In the genomic region with DNA sequence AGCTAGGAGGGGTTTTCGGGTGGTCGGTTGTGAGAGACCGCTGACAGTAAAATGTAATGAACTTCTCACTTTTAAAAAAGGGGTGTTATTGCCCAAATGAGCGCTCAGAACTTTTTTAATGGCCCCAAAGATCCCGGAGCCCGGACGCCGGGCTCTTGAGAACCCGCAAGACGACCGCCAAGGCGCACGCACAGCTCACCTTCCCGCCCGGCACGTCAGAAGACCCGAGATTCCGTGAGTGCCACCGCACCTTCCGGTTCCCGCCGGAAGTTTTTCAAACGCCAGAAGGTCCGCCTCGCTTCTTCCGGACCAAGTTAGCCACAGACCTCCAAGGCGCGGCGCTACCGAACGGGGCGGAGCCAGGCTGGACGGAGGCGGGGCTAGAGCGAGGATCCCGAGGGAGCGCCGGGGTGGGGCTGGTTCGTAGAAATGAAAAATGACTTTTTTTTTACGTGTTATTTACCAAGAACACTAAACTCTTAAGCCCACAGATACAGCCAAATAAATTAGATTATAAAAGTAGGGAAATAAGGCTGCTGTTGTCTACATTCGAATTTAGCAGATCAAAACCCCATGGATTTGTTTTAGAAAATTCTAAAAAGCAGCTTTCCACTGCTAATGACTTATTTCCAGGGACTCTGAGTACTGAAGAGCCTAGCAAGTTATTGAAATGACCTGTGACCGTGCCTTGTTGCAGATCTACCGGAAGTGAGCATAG, we compare ENCODE assay signal across 8 cellular contexts. TPM values are rescaled to one million over a fixed set of nuclear protein-coding genes. Genes with fewer than 3 reads are reported as not detected.
DNase-seq lines count a peak whose midpoint lies in the region; ATAC-seq and TF ChIP-seq lines count a peak whose summit lies in the region.

A gene with protein sequence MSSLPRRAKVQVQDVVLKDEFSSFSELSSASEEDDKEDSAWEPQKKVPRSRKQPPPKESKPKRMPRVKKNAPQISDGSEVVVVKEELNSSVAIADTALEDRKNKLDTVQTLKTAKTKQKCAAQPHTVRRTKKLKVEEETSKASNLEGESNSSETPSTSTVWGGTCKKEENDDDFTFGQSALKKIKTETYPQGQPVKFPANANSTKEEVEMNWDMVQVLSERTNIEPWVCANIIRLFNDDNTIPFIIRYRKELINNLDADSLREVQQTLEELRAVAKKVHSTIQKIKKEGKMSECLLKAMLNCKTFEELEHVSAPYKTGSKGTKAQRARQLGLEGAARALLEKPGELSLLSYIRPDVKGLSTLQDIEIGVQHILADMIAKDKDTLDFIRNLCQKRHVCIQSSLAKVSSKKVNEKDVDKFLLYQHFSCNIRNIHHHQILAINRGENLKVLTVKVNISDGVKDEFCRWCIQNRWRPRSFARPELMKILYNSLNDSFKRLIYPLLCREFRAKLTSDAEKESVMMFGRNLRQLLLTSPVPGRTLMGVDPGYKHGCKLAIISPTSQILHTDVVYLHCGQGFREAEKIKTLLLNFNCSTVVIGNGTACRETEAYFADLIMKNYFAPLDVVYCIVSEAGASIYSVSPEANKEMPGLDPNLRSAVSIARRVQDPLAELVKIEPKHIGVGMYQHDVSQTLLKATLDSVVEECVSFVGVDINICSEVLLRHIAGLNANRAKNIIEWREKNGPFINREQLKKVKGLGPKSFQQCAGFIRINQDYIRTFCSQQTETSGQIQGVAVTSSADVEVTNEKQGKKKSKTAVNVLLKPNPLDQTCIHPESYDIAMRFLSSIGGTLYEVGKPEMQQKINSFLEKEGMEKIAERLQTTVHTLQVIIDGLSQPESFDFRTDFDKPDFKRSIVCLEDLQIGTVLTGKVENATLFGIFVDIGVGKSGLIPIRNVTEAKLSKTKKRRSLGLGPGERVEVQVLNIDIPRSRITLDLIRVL (minus strand): TSS at position 248 of the 718 bp plus-strand sequence. CDS start 5,826 bp downstream, outside the sequence.

- H3K9me3 ChIP-seq in mucosa of stomach (ENCODE audit: control insufficient read depth, low read length): no peaks in the 10 kb centered on the region

- H3K27me3 Mint-ChIP-seq in activated T-cell treated with anti-CD3 and anti-CD28 coated beads, Interleukin-2, amount 50 U/mL, for 24 hours: no peaks in the 10 kb centered on the region

- no peaks in the 10 kb centered on the region for H3K9me3 Mint-ChIP-seq in activated T-cell treated with anti-CD3 and anti-CD28 coated beads, Interleukin-2, amount 50 U/mL, for 24 hours

- H3K36me3 Mint-ChIP-seq in activated T-cell treated with anti-CD3 and anti-CD28 coated beads, Interleukin-2, amount 50 U/mL, for 24 hours (ENCODE audit: low read depth): peaks cover 8% of the 10 kb centered on the region

- peak within 1 kb of the TSS; percentile 98 for H3K27ac Mint-ChIP-seq in activated T-cell treated with anti-CD3 and anti-CD28 coated beads, Interleukin-2, amount 50 U/mL, for 24 hours

- ATAC-seq in GM21717 (IDR thresholded peaks at IDR 0.05; ENCODE audit: unreplicated experiment): peak; percentile 90

- DNase-seq in DMS153 treated with DMSO at 0.1 percent for 48 hours (lab: John Stamatoyannopoulos, UW; ENCODE audit: unreplicated experiment) (peak; percentile 79), KBM-7 (peak; percentile 95), erythroblast (lab: John Stamatoyannopoulos, UW) (peak; percentile 93 to 94)
- peak; percentile 96 for DNase-seq in activated T-cell treated with anti-CD3 and anti-CD28 coated beads, Interleukin-2, amount 50 U/mL, for 24 hours
- peak; percentile 64 to 82 for DNase-seq in stimulated activated CD8-positive, alpha-beta memory T cell treated with anti-CD3 and anti-CD28 coated beads, Interleukin-7, amount 100 ng/mL, for 1 hour (ENCODE audit: low read depth in 2 of 2)

- peak within 1 kb of the TSS; percentile 82 for H3K9ac ChIP-seq in mucosa of stomach (ENCODE audit: low read length)

- H3K36me3 ChIP-seq in mucosa of stomach (ENCODE audit: control insufficient read depth, insufficient read depth, low read length): no peaks in the 10 kb centered on the region

- H3K4me3 ChIP-seq in mucosa of stomach (ENCODE audit: low read length): peak within 1 kb of the TSS; percentile 39

- peak; percentile 82 for TF ChIP-seq POLR2A in erythroblast (IDR thresholded peaks at IDR 0.05; ENCODE audit: low read length)

- in situ Hi-C loops in KBM-7 (cut with MboI; ENCODE audit: low pct_unique_long_range_greater_than_20kb, low sequenced_read_pairs): no loop called here

- peaks cover 31% of the 10 kb centered on the region for H3K4me1 Mint-ChIP-seq in activated T-cell treated with anti-CD3 and anti-CD28 coated beads, Interleukin-2, amount 50 U/mL, for 24 hours (ENCODE audit: low read depth)

- H3K4me1 ChIP-seq in mucosa of stomach (ENCODE audit: control insufficient read depth, insufficient read depth, low read length): peaks cover 15% of the 10 kb centered on the region

- H3K4me3 Mint-ChIP-seq in activated T-cell treated with anti-CD3 and anti-CD28 coated beads, Interleukin-2, amount 50 U/mL, for 24 hours: peak within 1 kb of the TSS; percentile 97

- no peaks in the 10 kb centered on the region for H3K27me3 ChIP-seq in mucosa of stomach (ENCODE audit: control insufficient read depth, insufficient read depth, low read length)

TF ChIP-seq in PFSK-1, 5 proteins besides CTCF, POLR2A, EP300 and RAD21:
- peak; percentile 93 for TF ChIP-seq POLR2AphosphoS5 (IDR thresholded peaks at IDR 0.05; ENCODE audit: low read depth, low read length)
- TF ChIP-seq, protein P1, sequence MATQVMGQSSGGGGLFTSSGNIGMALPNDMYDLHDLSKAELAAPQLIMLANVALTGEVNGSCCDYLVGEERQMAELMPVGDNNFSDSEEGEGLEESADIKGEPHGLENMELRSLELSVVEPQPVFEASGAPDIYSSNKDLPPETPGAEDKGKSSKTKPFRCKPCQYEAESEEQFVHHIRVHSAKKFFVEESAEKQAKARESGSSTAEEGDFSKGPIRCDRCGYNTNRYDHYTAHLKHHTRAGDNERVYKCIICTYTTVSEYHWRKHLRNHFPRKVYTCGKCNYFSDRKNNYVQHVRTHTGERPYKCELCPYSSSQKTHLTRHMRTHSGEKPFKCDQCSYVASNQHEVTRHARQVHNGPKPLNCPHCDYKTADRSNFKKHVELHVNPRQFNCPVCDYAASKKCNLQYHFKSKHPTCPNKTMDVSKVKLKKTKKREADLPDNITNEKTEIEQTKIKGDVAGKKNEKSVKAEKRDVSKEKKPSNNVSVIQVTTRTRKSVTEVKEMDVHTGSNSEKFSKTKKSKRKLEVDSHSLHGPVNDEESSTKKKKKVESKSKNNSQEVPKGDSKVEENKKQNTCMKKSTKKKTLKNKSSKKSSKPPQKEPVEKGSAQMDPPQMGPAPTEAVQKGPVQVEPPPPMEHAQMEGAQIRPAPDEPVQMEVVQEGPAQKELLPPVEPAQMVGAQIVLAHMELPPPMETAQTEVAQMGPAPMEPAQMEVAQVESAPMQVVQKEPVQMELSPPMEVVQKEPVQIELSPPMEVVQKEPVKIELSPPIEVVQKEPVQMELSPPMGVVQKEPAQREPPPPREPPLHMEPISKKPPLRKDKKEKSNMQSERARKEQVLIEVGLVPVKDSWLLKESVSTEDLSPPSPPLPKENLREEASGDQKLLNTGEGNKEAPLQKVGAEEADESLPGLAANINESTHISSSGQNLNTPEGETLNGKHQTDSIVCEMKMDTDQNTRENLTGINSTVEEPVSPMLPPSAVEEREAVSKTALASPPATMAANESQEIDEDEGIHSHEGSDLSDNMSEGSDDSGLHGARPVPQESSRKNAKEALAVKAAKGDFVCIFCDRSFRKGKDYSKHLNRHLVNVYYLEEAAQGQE (IDR thresholded peaks at IDR 0.05; ENCODE audit: insufficient read depth in 1 of 2, low read depth in 2 of 2, low read length in 2 of 2): 0 out of 4 replicates have a peak, but pooled peaks of 1 of the 2 experiments have one; percentile 14
- TF ChIP-seq TAF1 (IDR thresholded peaks at IDR 0.05; ENCODE audit: borderline replicate concordance, insufficient read depth, low read length): 0 out of 2 replicates have a peak, but pooled peaks have one; percentile 46
- peak; percentile 31 for TF ChIP-seq FOXP2 (optimal IDR thresholded peaks at IDR 0.05; ENCODE audit: borderline replicate concordance, extremely low read depth, extremely low read length, insufficient read depth)
- no peak for TF ChIP-seq SIN3A (IDR thresholded peaks at IDR 0.05; ENCODE audit: borderline replicate concordance, insufficient read depth, low read length)

RNA-seq across cellular contexts. Expression of the gene that starts here (rescaled TPM):
- polyA plus RNA-seq in PFSK-1 (2012; ENCODE audit: insufficient read length, low read depth): 3.8 TPM

Comparison
In these comparisons a context has a peak if more than half of its experiments do, and no peak if none do; other contexts are left out.
1. Peak in every context shown above with its lines: DNase-seq, ATAC-seq and H3K4me3 ChIP-seq.